23 cellular contexts compared by ENCODE assay signal in the genomic region with DNA sequence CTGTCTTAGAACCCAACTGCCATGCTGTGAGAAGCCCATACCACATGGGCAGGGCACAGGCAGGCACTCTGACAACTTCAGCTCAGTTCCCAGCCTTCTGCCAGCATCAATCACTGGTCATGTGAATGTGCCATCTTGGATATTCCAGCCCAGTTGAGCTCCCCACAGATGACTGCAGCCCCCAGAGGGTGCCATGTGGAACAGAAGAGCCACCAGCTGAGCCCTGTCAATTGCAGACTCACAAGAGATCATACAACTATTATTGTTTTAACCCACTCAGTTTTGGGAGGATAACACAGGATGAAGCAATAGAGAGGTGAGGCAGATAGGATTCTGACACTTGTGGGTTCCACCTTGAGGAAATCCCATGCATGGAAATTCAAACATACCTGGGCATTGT.
DNase-seq lines count a peak whose midpoint lies in the region; ATAC-seq, FAIRE-seq and TF ChIP-seq lines count a peak whose summit lies in the region.
"Had no signal": no experiment of that assay in that cellular context is flagged by ENCODE, and none has a peak within 500 bp of the region (broad histone marks: within the 10 kb centered on the region; RNA-seq: fewer than 3 reads in every experiment).

No MANE protein-coding gene starts in this region.

- DNase-seq in GM23338 (ENCODE audit: low spot score): no peak
- peak; percentile 7 for DNase-seq in lower lobe of right lung
- peak; percentile 0 for DNase-seq in posterior vena cava (ENCODE audit: low spot score)
- no peak for DNase-seq in D721Med (ENCODE audit: insufficient read length, low spot score)
- no peak for DNase-seq in SW480 (ENCODE audit: low spot score)
- no peak for DNase-seq in type B pancreatic cell (ENCODE audit: extremely low spot score, unreplicated experiment)
- DNase-seq: 8988T; ACHN; BE2C; C1 segment of cervical spinal cord; CD4-positive, alpha-beta memory T cell; CD4-positive, CD25-positive, alpha-beta regulatory T cell; CD8-positive, alpha-beta memory T cell; COR-L47; DMS79 treated with DMSO at 0.1 percent for 48 hours; GF-D8 had no signal

- no peak for FAIRE-seq in D721Med (lab: Jason Lieb, UNC)
- FAIRE-seq: A204.1, G401.6, GM12891, GM19239 had no signal

- no peaks in the 10 kb centered on the region for H3K36me3 ChIP-seq in GM23338 (ENCODE audit: insufficient read depth)
- no peaks in the 10 kb centered on the region for H3K36me3 ChIP-seq in HEK293 (ENCODE audit: control insufficient read depth in 2 of 2, insufficient read depth in 1 of 2, low read length in 2 of 2)
- H3K36me3 ChIP-seq in lower lobe of right lung: no peaks in the 10 kb centered on the region
- H3K36me3 ChIP-seq: BE2C, BLaER1 had no signal

- no peaks in the 10 kb centered on the region for H3F3A ChIP-seq in GM23338 (replicated peaks; ENCODE audit: low read depth)

- H3K4me1 ChIP-seq in GM23338 (ENCODE audit: insufficient read depth): peaks cover 7% of the 10 kb centered on the region; the same call in 1 of the 2 replicates
- H3K4me1 ChIP-seq in HEK293 (ENCODE audit: control insufficient read depth, insufficient read depth, low read length): no peaks in the 10 kb centered on the region
- H3K4me1 ChIP-seq in lower lobe of right lung: no peaks in the 10 kb centered on the region
- H3K4me1 ChIP-seq: BE2C, BLaER1 had no signal

- no peaks in the 10 kb centered on the region for H3K27me3 ChIP-seq in GM23338 (ENCODE audit: insufficient read depth)
- H3K27me3 ChIP-seq in lower lobe of right lung (ENCODE audit: low read depth): no peaks in the 10 kb centered on the region
- H3K27me3 ChIP-seq: BE2C, BLaER1 had no signal

- H3K9me2 ChIP-seq in GM23338 (ENCODE audit: insufficient read depth): no peaks in the 10 kb centered on the region

- no peaks in the 10 kb centered on the region for H4K20me1 ChIP-seq in GM23338 (replicated peaks; ENCODE audit: insufficient read depth)
- H4K20me1 ChIP-seq: BLaER1 had no signal

- no peaks in the 10 kb centered on the region for H3K79me2 ChIP-seq in GM23338 (replicated peaks; ENCODE audit: insufficient read depth)

- no peak for TF ChIP-seq CTCF in GM23338 (conservative IDR thresholded peaks at IDR 0.05; ENCODE audit: low read depth in 2 of 2)
- no peak for TF ChIP-seq CTCF in HEK293 (tag by site-specific recombination; IDR thresholded peaks at IDR 0.05)
- no peak for TF ChIP-seq CTCF in lower lobe of right lung (IDR thresholded peaks at IDR 0.05)
- no peak for TF ChIP-seq CTCF in D721Med (IDR thresholded peaks at IDR 0.05; ENCODE audit: insufficient read depth, missing control alignments)
- TF ChIP-seq CTCF in type B pancreatic cell (conservative IDR thresholded peaks at IDR 0.05): no peak

- H3K36me3 Mint-ChIP-seq in GM23338 (ENCODE audit: low read depth) (no peaks in the 10 kb centered on the region; the same call in 2 of the 3 replicates), type B pancreatic cell (no peaks in the 10 kb centered on the region)
- H3K36me3 Mint-ChIP-seq: CD14-positive monocyte; CD4-positive, CD25-positive, alpha-beta regulatory T cell; CD8-positive, alpha-beta memory T cell had no signal

- no peak overlapping the region for H3K4me3 Mint-ChIP-seq in GM23338
- H3K4me3 Mint-ChIP-seq in type B pancreatic cell: no peak overlapping the region
- H3K4me3 Mint-ChIP-seq: CD14-positive monocyte; CD4-positive, CD25-positive, alpha-beta regulatory T cell; CD8-positive, alpha-beta memory T cell had no signal

- H3K4me1 Mint-ChIP-seq in GM23338 (peaks cover 27% of the 10 kb centered on the region), type B pancreatic cell (ENCODE audit: unreplicated experiment) (peaks cover 20% of the 10 kb centered on the region)
- H3K4me1 Mint-ChIP-seq: CD14-positive monocyte; CD4-positive, alpha-beta memory T cell; CD4-positive, CD25-positive, alpha-beta regulatory T cell; CD8-positive, alpha-beta memory T cell had no signal

- H3K9me3 Mint-ChIP-seq in GM23338: peaks cover 9% of the 10 kb centered on the region; the same call in 1 of the 3 replicates
- H3K9me3 Mint-ChIP-seq in type B pancreatic cell: no peaks in the 10 kb centered on the region
- H3K9me3 Mint-ChIP-seq: CD8-positive, alpha-beta memory T cell had no signal

- H3K4me2 ChIP-seq in GM23338: no peak overlapping the region
- H3K4me2 ChIP-seq: BLaER1 had no signal

- H2AFZ ChIP-seq in GM23338: no peak overlapping the region

- intact Hi-C loops in lower lobe of right lung (cut with DNase I): no loop called here
- intact Hi-C loops in posterior vena cava (cut with DNase I): no loop called here

- H3K4me3 ChIP-seq in GM23338 (no peak overlapping the region), HEK293 (ENCODE audit: low read depth, low read length) (no peak overlapping the region), lower lobe of right lung (no peak overlapping the region)
- H3K4me3 ChIP-seq: BLaER1 had no signal

- ATAC-seq in GM23338: no peak
- ATAC-seq in lower lobe of right lung: no peak

- H3K9me3 ChIP-seq in HEK293 (ENCODE audit: control insufficient read depth, insufficient read depth, low read depth, low read length) (no peaks in the 10 kb centered on the region), lower lobe of right lung (no peaks in the 10 kb centered on the region)
- H3K9me3 ChIP-seq: BE2C had no signal

- CTCF ChIA-PET in HEK293 (lab: Yijun Ruan, JAX): interaction anchor here (0.8 kb wide), 1 partner anchor 221 kb away, joined by 3 read pairs; no protein-coding TSS in a partner anchor

- POLR2A ChIA-PET in HEK293 (lab: Yijun Ruan, JAX): no interaction called here

- H3K27ac Mint-ChIP-seq in GM23338: no peak overlapping the region
- no peak overlapping the region for H3K27ac Mint-ChIP-seq in type B pancreatic cell
- H3K27ac Mint-ChIP-seq: CD14-positive monocyte; CD4-positive, alpha-beta memory T cell; CD4-positive, CD25-positive, alpha-beta regulatory T cell; CD8-positive, alpha-beta memory T cell had no signal

- H3K27me3 Mint-ChIP-seq in GM23338 (ENCODE audit: insufficient read depth, low read depth, poor library complexity) (peaks cover 9% of the 10 kb centered on the region), type B pancreatic cell (peaks cover 3% of the 10 kb centered on the region)

- H3K27ac ChIP-seq in GM23338 (ENCODE audit: low read depth) (no peak overlapping the region), HEK293 (ENCODE audit: extremely low read depth, low read depth, low read length) (no peak overlapping the region), lower lobe of right lung (no peak overlapping the region)
- H3K27ac ChIP-seq: BLaER1 had no signal

TF ChIP-seq in GM23338, 12 proteins besides CTCF, POLR2A, EP300 and RAD21:
- no peak for TF ChIP-seq POLR2AphosphoS5 (IDR thresholded peaks at IDR 0.05; ENCODE audit: low read depth)
- peak; percentile 87 for TF ChIP-seq ZNF331 (CRISPR knock-in tag; IDR thresholded peaks at IDR 0.05; ENCODE audit: low read depth)
TF ChIP-seq in GM23338: peak in this region for 1.

TF ChIP-seq in HEK293, 187 proteins besides CTCF, POLR2A, EP300 and RAD21:
- TF ChIP-seq, protein P1, sequence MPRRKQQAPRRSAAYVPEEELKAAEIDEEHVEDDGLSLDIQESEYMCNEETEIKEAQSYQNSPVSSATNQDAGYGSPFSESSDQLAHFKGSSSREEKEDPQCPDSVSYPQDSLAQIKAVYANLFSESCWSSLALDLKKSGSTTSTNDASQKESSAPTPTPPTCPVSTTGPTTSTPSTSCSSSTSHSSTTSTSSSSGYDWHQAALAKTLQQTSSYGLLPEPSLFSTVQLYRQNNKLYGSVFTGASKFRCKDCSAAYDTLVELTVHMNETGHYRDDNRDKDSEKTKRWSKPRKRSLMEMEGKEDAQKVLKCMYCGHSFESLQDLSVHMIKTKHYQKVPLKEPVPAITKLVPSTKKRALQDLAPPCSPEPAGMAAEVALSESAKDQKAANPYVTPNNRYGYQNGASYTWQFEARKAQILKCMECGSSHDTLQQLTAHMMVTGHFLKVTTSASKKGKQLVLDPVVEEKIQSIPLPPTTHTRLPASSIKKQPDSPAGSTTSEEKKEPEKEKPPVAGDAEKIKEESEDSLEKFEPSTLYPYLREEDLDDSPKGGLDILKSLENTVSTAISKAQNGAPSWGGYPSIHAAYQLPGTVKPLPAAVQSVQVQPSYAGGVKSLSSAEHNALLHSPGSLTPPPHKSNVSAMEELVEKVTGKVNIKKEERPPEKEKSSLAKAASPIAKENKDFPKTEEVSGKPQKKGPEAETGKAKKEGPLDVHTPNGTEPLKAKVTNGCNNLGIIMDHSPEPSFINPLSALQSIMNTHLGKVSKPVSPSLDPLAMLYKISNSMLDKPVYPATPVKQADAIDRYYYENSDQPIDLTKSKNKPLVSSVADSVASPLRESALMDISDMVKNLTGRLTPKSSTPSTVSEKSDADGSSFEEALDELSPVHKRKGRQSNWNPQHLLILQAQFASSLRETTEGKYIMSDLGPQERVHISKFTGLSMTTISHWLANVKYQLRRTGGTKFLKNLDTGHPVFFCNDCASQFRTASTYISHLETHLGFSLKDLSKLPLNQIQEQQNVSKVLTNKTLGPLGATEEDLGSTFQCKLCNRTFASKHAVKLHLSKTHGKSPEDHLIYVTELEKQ (tag by site-specific recombination; IDR thresholded peaks at IDR 0.05; ENCODE audit: borderline replicate concordance): no peak
- TF ChIP-seq WT1 (tag by site-specific recombination; IDR thresholded peaks at IDR 0.05): no peak
- TF ChIP-seq, protein P2, sequence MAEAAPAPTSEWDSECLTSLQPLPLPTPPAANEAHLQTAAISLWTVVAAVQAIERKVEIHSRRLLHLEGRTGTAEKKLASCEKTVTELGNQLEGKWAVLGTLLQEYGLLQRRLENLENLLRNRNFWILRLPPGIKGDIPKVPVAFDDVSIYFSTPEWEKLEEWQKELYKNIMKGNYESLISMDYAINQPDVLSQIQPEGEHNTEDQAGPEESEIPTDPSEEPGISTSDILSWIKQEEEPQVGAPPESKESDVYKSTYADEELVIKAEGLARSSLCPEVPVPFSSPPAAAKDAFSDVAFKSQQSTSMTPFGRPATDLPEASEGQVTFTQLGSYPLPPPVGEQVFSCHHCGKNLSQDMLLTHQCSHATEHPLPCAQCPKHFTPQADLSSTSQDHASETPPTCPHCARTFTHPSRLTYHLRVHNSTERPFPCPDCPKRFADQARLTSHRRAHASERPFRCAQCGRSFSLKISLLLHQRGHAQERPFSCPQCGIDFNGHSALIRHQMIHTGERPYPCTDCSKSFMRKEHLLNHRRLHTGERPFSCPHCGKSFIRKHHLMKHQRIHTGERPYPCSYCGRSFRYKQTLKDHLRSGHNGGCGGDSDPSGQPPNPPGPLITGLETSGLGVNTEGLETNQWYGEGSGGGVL (tag by site-specific recombination; IDR thresholded peaks at IDR 0.05): no peak
- TF ChIP-seq ZNF560 (tag by site-specific recombination; IDR thresholded peaks at IDR 0.05; ENCODE audit: borderline replicate concordance): no peak
- TF ChIP-seq TRIM28 (IDR thresholded peaks at IDR 0.05; ENCODE audit: borderline replicate concordance, low read length): peak; percentile 33; the same call in 1 of the 2 replicates
- peak; percentile 65 for TF ChIP-seq SETDB1 (IDR thresholded peaks at IDR 0.05; ENCODE audit: insufficient read length, low read length)

Comparison
In these comparisons a context has a peak if more than half of its experiments do, and no peak if none do; other contexts are left out.
1. DNase-seq: peak in lower lobe of right lung (single experiment) and posterior vena cava (single experiment); none in GM23338 (single experiment), D721Med (single experiment), SW480 (single experiment) and type B pancreatic cell (single experiment).